ENCODE assay signal across 18 cellular contexts in the genomic region with DNA sequence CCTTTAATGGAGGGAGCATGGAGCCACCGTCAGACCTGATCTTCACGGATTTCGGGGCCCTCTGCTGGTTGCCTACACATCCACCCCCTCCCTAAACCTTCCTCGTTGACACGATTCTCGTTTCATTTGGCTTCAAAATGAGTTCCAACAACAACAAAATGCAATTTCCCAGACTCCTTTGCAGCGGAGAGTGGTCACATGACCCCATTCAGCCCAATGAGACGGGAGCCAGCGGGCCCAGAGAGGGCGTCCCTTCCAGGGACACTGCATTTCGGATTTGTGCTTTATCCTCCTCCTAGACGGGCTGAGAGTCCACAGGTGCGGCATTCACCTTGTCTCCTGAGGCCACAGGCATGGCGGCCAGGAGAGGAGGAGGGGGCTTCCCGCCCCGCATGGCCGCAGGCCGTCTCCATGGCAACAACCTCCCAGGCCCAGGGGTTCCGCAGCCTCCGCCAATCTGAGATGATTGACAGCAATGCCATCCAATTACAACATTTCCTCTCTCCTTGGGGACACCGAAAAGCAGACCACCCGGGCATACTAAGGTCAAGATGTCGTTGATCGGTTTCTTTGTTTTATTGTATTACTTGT.
A peak's percentile ranks its signal among the peaks of the same experiment; 100 is the strongest.
DNase-seq lines count a peak whose midpoint lies in the region; ATAC-seq and TF ChIP-seq lines count a peak whose summit lies in the region.
"Had no signal": no experiment of that assay in that cellular context is flagged by ENCODE, and none has a peak within 500 bp of the region (broad histone marks: within the 10 kb centered on the region; RNA-seq: fewer than 3 reads in every experiment).

No MANE protein-coding gene starts in this region.

- H3K4me3 ChIP-seq in left ventricle myocardium inferior (no peak overlapping the region), RWPE2 (ENCODE audit: severe bottlenecking) (no peak overlapping the region), testis (peak overlapping the region; percentile 45 to 46)
- H3K4me3 ChIP-seq: ascending aorta, MG63, PC-9 had no signal

- H3K27me3 ChIP-seq in left ventricle myocardium inferior (ENCODE audit: low read depth) = peaks cover 38% of the 10 kb centered on the region
- H3K27me3 ChIP-seq in RWPE2 (ENCODE audit: insufficient read depth, poor library complexity, severe bottlenecking) = no peaks in the 10 kb centered on the region
- no peaks in the 10 kb centered on the region for H3K27me3 ChIP-seq in testis
- H3K27me3 ChIP-seq: ascending aorta, MG63 had no signal

- TF ChIP-seq CTCF in left ventricle myocardium inferior (IDR thresholded peaks at IDR 0.05; ENCODE audit: borderline replicate concordance) = peak; percentile 35
- peak; percentile 20 for TF ChIP-seq CTCF in RWPE2 (IDR thresholded peaks at IDR 0.05; ENCODE audit: poor library complexity, severe bottlenecking)
- TF ChIP-seq CTCF in testis (IDR thresholded peaks at IDR 0.05) = no peak

- no peak for ATAC-seq in Right ventricle myocardium superior (ENCODE audit: poor library complexity)
- no peak for ATAC-seq in RWPE2 (ENCODE audit: low read depth)
- no peak for ATAC-seq in activated T-helper 17 cell treated with anti-CD3 and anti-CD28 coated beads, Interleukin-2, amount 50 U/mL, for 72 hours (replicated peaks)
- no peak for ATAC-seq in GM18505 (IDR thresholded peaks at IDR 0.05; ENCODE audit: unreplicated experiment)
- ATAC-seq: activated CD4-positive, alpha-beta T cell treated with anti-CD3 and anti-CD28 coated beads for 36 hours had no signal

- H3K4me3 Mint-ChIP-seq in activated T-helper 17 cell treated with anti-CD3 and anti-CD28 coated beads, Interleukin-2, amount 50 U/mL, for 72 hours = no peak overlapping the region
- H3K4me3 Mint-ChIP-seq in activated naive CD4-positive, alpha-beta T cell treated with anti-CD3 and anti-CD28 coated beads, Interleukin-2, amount 10 ng/mL, durations not matched to agents 7 days and 5 days = no peak overlapping the region
- H3K4me3 Mint-ChIP-seq: activated CD4-positive, alpha-beta T cell treated with anti-CD3 and anti-CD28 coated beads for 36 hours; naive B cell had no signal

- intact Hi-C loops in left ventricle myocardium inferior (cut with micrococcal nuclease) = no loop called here
- intact Hi-C loops in Right ventricle myocardium superior (cut with DNase I) = no loop called here
- intact Hi-C loops in testis (cut with DNase I; ENCODE audit: low total_unique reads) = loop anchor here (5.0 kb wide), 1 partner anchor 490 kb away; a partner anchor contains a TSS

- peaks cover 7% of the 10 kb centered on the region for H3K4me1 Mint-ChIP-seq in activated T-helper 17 cell treated with anti-CD3 and anti-CD28 coated beads, Interleukin-2, amount 50 U/mL, for 72 hours
- no peaks in the 10 kb centered on the region for H3K4me1 Mint-ChIP-seq in activated naive CD4-positive, alpha-beta T cell treated with anti-CD3 and anti-CD28 coated beads, Interleukin-2, amount 10 ng/mL, durations not matched to agents 7 days and 5 days
- H3K4me1 Mint-ChIP-seq: activated CD4-positive, alpha-beta T cell treated with anti-CD3 and anti-CD28 coated beads for 36 hours had no signal

- 62 to 66% methylated on average over 20 to 24 of the region's 24 CpGs for WGBS in testis, 2 donors

- TF ChIP-seq POLR2A in testis (IDR thresholded peaks at IDR 0.05) (no peak), GM18505 (IDR thresholded peaks at IDR 0.05; ENCODE audit: borderline replicate concordance, extremely low read depth, insufficient read depth, insufficient read length) (no peak)

- H3K36me3 Mint-ChIP-seq in activated T-helper 17 cell treated with anti-CD3 and anti-CD28 coated beads, Interleukin-2, amount 50 U/mL, for 72 hours (ENCODE audit: low read depth) = no peaks in the 10 kb centered on the region
- H3K36me3 Mint-ChIP-seq in activated naive CD4-positive, alpha-beta T cell treated with anti-CD3 and anti-CD28 coated beads, Interleukin-2, amount 10 ng/mL, durations not matched to agents 7 days and 5 days = no peaks in the 10 kb centered on the region
- H3K36me3 Mint-ChIP-seq: naive B cell had no signal

- DNase-seq in left ventricle myocardium inferior (no peak), Right ventricle myocardium superior (no peak), RWPE2 (ENCODE audit: low spot score) (no peak), fibroblast of peridontal ligament (ENCODE audit: extremely low read depth) (peak; percentile 30), testis (peak; percentile 68)
- no peak for DNase-seq in activated naive CD4-positive, alpha-beta T cell treated with anti-CD3 and anti-CD28 coated beads, Interleukin-2, amount 10 ng/mL, durations not matched to agents 7 days and 5 days
- DNase-seq: activated CD4-positive, alpha-beta T cell treated with anti-CD3 and anti-CD28 coated beads for 36 hours; activated T-cell treated with anti-CD3 and anti-CD28 coated beads, Interleukin-2, amount 50 U/mL, for 48 hours; DMS53; effector CD8-positive, alpha-beta T cell; MG63; naive B cell; NCI-H345; PC-9; stimulated activated naive CD4-positive, alpha-beta T cell had no signal

- H3K4me1 ChIP-seq in left ventricle myocardium inferior = peaks cover under 1% of the 10 kb centered on the region
- no peaks in the 10 kb centered on the region for H3K4me1 ChIP-seq in RWPE2 (ENCODE audit: insufficient read depth, poor library complexity, severe bottlenecking)
- peaks cover 3% of the 10 kb centered on the region for H3K4me1 ChIP-seq in testis

- peaks cover 32% of the 10 kb centered on the region for H3K27me3 Mint-ChIP-seq in activated T-helper 17 cell treated with anti-CD3 and anti-CD28 coated beads, Interleukin-2, amount 50 U/mL, for 72 hours
- H3K27me3 Mint-ChIP-seq in activated naive CD4-positive, alpha-beta T cell treated with anti-CD3 and anti-CD28 coated beads, Interleukin-2, amount 10 ng/mL, durations not matched to agents 7 days and 5 days = peaks cover 13% of the 10 kb centered on the region

- H3K27ac ChIP-seq in left ventricle myocardium inferior (replicated peaks) (no peak overlapping the region), RWPE2 (ENCODE audit: poor library complexity, severe bottlenecking) (no peak overlapping the region), testis (peak overlapping the region in 1 of 2 donors; percentile 13)
- H3K27ac ChIP-seq: ascending aorta, PC-9 had no signal

- CTCF ChIA-PET in activated naive CD4-positive, alpha-beta T cell treated with anti-CD3 and anti-CD28 coated beads, Interleukin-2, amount 10 ng/mL, durations not matched to agents 7 days and 5 days (lab: Charles Lee) = no interaction called here

- no peaks in the 10 kb centered on the region for H3K36me3 ChIP-seq in left ventricle myocardium inferior
- no peaks in the 10 kb centered on the region for H3K36me3 ChIP-seq in RWPE2 (ENCODE audit: low read depth)
- H3K36me3 ChIP-seq in testis (ENCODE audit: low read depth, missing control alignments) = no peaks in the 10 kb centered on the region
- H3K36me3 ChIP-seq: ascending aorta, MG63 had no signal

- peaks cover 6% of the 10 kb centered on the region for H3K9me3 Mint-ChIP-seq in activated T-helper 17 cell treated with anti-CD3 and anti-CD28 coated beads, Interleukin-2, amount 50 U/mL, for 72 hours
- H3K9me3 Mint-ChIP-seq in activated naive CD4-positive, alpha-beta T cell treated with anti-CD3 and anti-CD28 coated beads, Interleukin-2, amount 10 ng/mL, durations not matched to agents 7 days and 5 days = no peaks in the 10 kb centered on the region

- H3K9me3 ChIP-seq in left ventricle myocardium inferior (replicated peaks) = peaks cover 12% of the 10 kb centered on the region
- H3K9me3 ChIP-seq in RWPE2 (ENCODE audit: severe bottlenecking) = no peaks in the 10 kb centered on the region
- H3K9me3 ChIP-seq in testis = no peaks in the 10 kb centered on the region
- H3K9me3 ChIP-seq: ascending aorta, MG63 had no signal

- H3K27ac Mint-ChIP-seq in activated T-helper 17 cell treated with anti-CD3 and anti-CD28 coated beads, Interleukin-2, amount 50 U/mL, for 72 hours = no peak overlapping the region
- no peak overlapping the region for H3K27ac Mint-ChIP-seq in activated naive CD4-positive, alpha-beta T cell treated with anti-CD3 and anti-CD28 coated beads, Interleukin-2, amount 10 ng/mL, durations not matched to agents 7 days and 5 days
- H3K27ac Mint-ChIP-seq: activated CD4-positive, alpha-beta T cell treated with anti-CD3 and anti-CD28 coated beads for 36 hours; naive B cell had no signal

Comparison
In these comparisons a context has a peak if more than half of its experiments do, and no peak if none do; other contexts are left out.
1. DNase-seq: peak in fibroblast of peridontal ligament (single experiment) and testis (single experiment); none in left ventricle myocardium inferior (single experiment), Right ventricle myocardium superior (single experiment), RWPE2 (single experiment) and activated naive CD4-positive, alpha-beta T cell treated with anti-CD3 and anti-CD28 coated beads, Interleukin-2, amount 10 ng/mL, durations not matched to agents 7 days and 5 days (single experiment).
2. H3K4me3 ChIP-seq: peak in testis (2 of 2); none in left ventricle myocardium inferior (single experiment) and RWPE2 (single experiment).
3. CTCF ChIP-seq: peak in left ventricle myocardium inferior (single experiment) and RWPE2 (single experiment); none in testis (0 of 3).